ENCODE assay signal across 13 cellular contexts in the genomic region with DNA sequence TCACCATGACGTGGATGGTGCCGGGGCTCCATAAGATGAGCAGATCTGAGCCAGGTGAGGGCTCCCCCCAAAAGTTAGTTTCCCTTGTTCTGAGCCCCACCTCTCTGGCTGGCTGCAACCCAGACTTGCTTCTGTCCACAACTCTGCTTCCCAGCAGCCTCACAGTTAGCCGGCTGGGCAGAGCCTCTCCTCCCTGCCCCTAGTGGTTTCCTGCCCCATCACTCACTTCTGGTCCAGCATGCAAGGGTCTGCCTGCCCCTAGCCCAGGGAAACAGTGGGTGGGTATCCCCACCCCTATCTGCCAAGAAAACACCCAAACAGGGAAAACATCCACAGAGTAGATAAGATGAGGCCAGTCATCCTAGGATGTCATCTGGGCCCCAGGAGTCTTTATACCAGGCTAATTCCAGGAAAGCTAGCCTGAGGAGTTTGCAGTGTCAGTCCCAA.
"Had no signal": no experiment of that assay in that cellular context is flagged by ENCODE, and none has a peak within 500 bp of the region (broad histone marks: within the 10 kb centered on the region; RNA-seq: fewer than 3 reads in every experiment).

No MANE protein-coding gene starts in this region.

- H2AFZ ChIP-seq: parathyroid adenoma had no signal

- H3K9ac ChIP-seq: parathyroid adenoma had no signal

- H3K9me3 ChIP-seq: transverse colon had no signal

- ATAC-seq: activated CD8-positive, alpha-beta memory T cell treated with anti-CD3 and anti-CD28 coated beads, Interleukin-2, amount 10 ng/mL, durations not matched to agents 7 days and 5 days; foreskin keratinocyte; stimulated activated memory B cell treated with anti-CD40 and anti-IgM and Interleukin-4, amounts not matched to agents 10 μg/mL and 1 μg/mL and 100 μg/mL, for 72 hours had no signal

- H3K79me2 ChIP-seq: parathyroid adenoma had no signal

- H3K27me3 ChIP-seq: foreskin keratinocyte, transverse colon had no signal

- H3K36me3 ChIP-seq: transverse colon had no signal

- H3K27ac ChIP-seq: foreskin keratinocyte, parathyroid adenoma, skin epidermis, transverse colon had no signal

- H3K4me3 ChIP-seq: skin epidermis, transverse colon had no signal

- DNase-seq: activated CD4-positive, alpha-beta T cell treated with anti-CD3 and anti-CD28 coated beads, Interleukin-2, amount 50 U/mL, for 4 hours; activated CD4-positive, CD25-positive, alpha-beta regulatory T cell treated with anti-CD3 and anti-CD28 coated beads, Interleukin-2, amount 50 U/mL, for 72 hours; activated CD8-positive, alpha-beta memory T cell treated with anti-CD3 and anti-CD28 coated beads, Interleukin-2, amount 10 ng/mL, durations not matched to agents 7 days and 5 days; activated effector memory CD4-positive, alpha-beta T cell treated with anti-CD3 and anti-CD28 coated beads, Interleukin-2, amount 50 U/mL, for 16 hours; activated naive CD8-positive, alpha-beta T cell treated with anti-CD3 and anti-CD28 coated beads, Interleukin-2, amount 10 ng/mL, durations not matched to agents 7 days and 5 days; activated T-cell treated with anti-CD3 and anti-CD28 coated beads, Interleukin-2, amount 50 U/mL, for 24 hours; foreskin keratinocyte; kidney; retina; transverse colon had no signal

- H3K4me1 ChIP-seq: foreskin keratinocyte, parathyroid adenoma, transverse colon had no signal
